In genomic region chr6:30719356-30719755, GRCh38 we compare ENCODE assay signal across 8 cellular contexts. TPM values are rescaled to one million over a fixed set of nuclear protein-coding genes. Genes with fewer than 3 reads are reported as not detected.
DNase-seq lines count a peak whose midpoint lies in the region; ATAC-seq and TF ChIP-seq lines count a peak whose summit lies in the region.

No MANE protein-coding gene starts in this region.

- no peak for TF ChIP-seq POLR2A in transverse colon (IDR thresholded peaks at IDR 0.05)

- H3K27ac Mint-ChIP-seq in activated T-cell treated with anti-CD3 and anti-CD28 coated beads, Interleukin-2, amount 50 U/mL, for 72 hours = peak overlapping the region; percentile 99
- peak overlapping the region; percentile 99 for H3K27ac Mint-ChIP-seq in activated naive CD8-positive, alpha-beta T cell

- WGBS in transverse colon (ENCODE audit: low coverage in 1 of 2), 2 donors = 29 to 30% methylated on average over 8 of the region's 8 CpGs

- peak overlapping the region; percentile 94 to 96 for H3K4me3 Mint-ChIP-seq in activated T-cell treated with anti-CD3 and anti-CD28 coated beads, Interleukin-2, amount 50 U/mL, for 72 hours
- peak overlapping the region; percentile 99 for H3K4me3 Mint-ChIP-seq in activated naive CD8-positive, alpha-beta T cell

- no peaks in the 10 kb centered on the region for H3K27me3 Mint-ChIP-seq in activated T-cell treated with anti-CD3 and anti-CD28 coated beads, Interleukin-2, amount 50 U/mL, for 72 hours (ENCODE audit: low read depth)
- no peaks in the 10 kb centered on the region for H3K27me3 Mint-ChIP-seq in activated naive CD8-positive, alpha-beta T cell

- intact Hi-C loops in transverse colon (cut with DNase I; ENCODE audit: low total_unique reads) = no loop called here

- DNase-seq in activated T-cell treated with anti-CD3 and anti-CD28 coated beads, Interleukin-2, amount 50 U/mL, for 72 hours = no peak
- DNase-seq in activated T-cell treated with anti-CD3 and anti-CD28 coated beads for 4 hours = no peak
- no peak for DNase-seq in transverse colon
- no peak for DNase-seq in NCI-H187 treated with DMSO at 0.1 percent for 48 hours (lab: John Stamatoyannopoulos, UW)
- no peak for DNase-seq in NK-92 (lab: John Stamatoyannopoulos, UW; ENCODE audit: unreplicated experiment)

- TF ChIP-seq CTCF in transverse colon (IDR thresholded peaks at IDR 0.05) = no peak

- no peaks in the 10 kb centered on the region for H3K9me3 ChIP-seq in transverse colon

- no peak for TF ChIP-seq EP300 in transverse colon (IDR thresholded peaks at IDR 0.05; ENCODE audit: low read depth)

- in situ Hi-C loops in transverse colon (cut with MboI; ENCODE audit: low pct_ligation_motif_present in 1 of 4, low pct_unique_long_range_greater_than_20kb in 1 of 4, low sequenced_read_pairs in 3 of 4) = loop anchor here in 1 of 4 donors (5.0 kb wide), 1 partner anchor 37 kb away; no protein-coding TSS in a partner anchor

- peaks cover 0 to 17% (median 9%) of the 10 kb centered on the region in 4 donors for H3K36me3 ChIP-seq in transverse colon

- H3K27ac ChIP-seq in layer of hippocampus (ENCODE audit: low read depth, low read length) (peak overlapping the region; percentile 88), transverse colon (peak overlapping the region; percentile 93 to 99 (median 98))

- no peaks in the 10 kb centered on the region for H3K9me3 Mint-ChIP-seq in activated T-cell treated with anti-CD3 and anti-CD28 coated beads, Interleukin-2, amount 50 U/mL, for 72 hours
- no peaks in the 10 kb centered on the region for H3K9me3 Mint-ChIP-seq in activated naive CD8-positive, alpha-beta T cell (ENCODE audit: low read depth)

- peaks cover 73% of the 10 kb centered on the region for H3K4me1 Mint-ChIP-seq in activated T-cell treated with anti-CD3 and anti-CD28 coated beads, Interleukin-2, amount 50 U/mL, for 72 hours (ENCODE audit: low read depth)
- peaks cover 56% of the 10 kb centered on the region for H3K4me1 Mint-ChIP-seq in activated naive CD8-positive, alpha-beta T cell (ENCODE audit: low read depth)

- H3K4me3 ChIP-seq in transverse colon = peak overlapping the region; percentile 14 to 90 (median 78)

- H3K4me1 ChIP-seq in transverse colon = peaks cover 4 to 57% (median 39%) of the 10 kb centered on the region in 4 donors

- H3K36me3 Mint-ChIP-seq in activated T-cell treated with anti-CD3 and anti-CD28 coated beads, Interleukin-2, amount 50 U/mL, for 72 hours (ENCODE audit: insufficient read depth in 2 of 2) = peaks cover 32 to 62% of the 10 kb centered on the region in 2 donors
- H3K36me3 Mint-ChIP-seq in activated naive CD8-positive, alpha-beta T cell = peaks cover 13% of the 10 kb centered on the region

- no peaks in the 10 kb centered on the region for H3K27me3 ChIP-seq in layer of hippocampus (ENCODE audit: control insufficient read depth, insufficient read depth, low read length)
- H3K27me3 ChIP-seq in transverse colon = no peaks in the 10 kb centered on the region

- ATAC-seq in activated T-cell treated with anti-CD3 and anti-CD28 coated beads, Interleukin-2, amount 50 U/mL, for 72 hours (replicated peaks in 1 of 2) = no peak
- ATAC-seq in GM21529 (IDR thresholded peaks at IDR 0.05; ENCODE audit: unreplicated experiment) = no peak

RNA-seq across cellular contexts. Expression of gene TUBB, which starts 0.8 kb away (rescaled TPM):
- 100 to 1,000 TPM; 668 to 724 TPM for total RNA-seq in activated T-cell treated with anti-CD3 and anti-CD28 coated beads, Interleukin-2, amount 50 U/mL, for 72 hours
- total RNA-seq in transverse colon = 100 to 1,000 TPM in 3 of 4 donors, 10 to 100 TPM in 1; 77.1 to 128 (median 106) TPM

RNA-seq across cellular contexts. Expression of gene MDC1, which starts 2.3 kb away (rescaled TPM):
- total RNA-seq in activated T-cell treated with anti-CD3 and anti-CD28 coated beads, Interleukin-2, amount 50 U/mL, for 72 hours = 100 to 1,000 TPM; 102 to 127 TPM
- total RNA-seq in transverse colon = 10 to 100 TPM in 2 of 4 donors, 1 to 10 TPM in 2; 3.1 to 13.5 (median 9.7) TPM

RNA-seq across cellular contexts. Expression of gene FLOT1, which starts 23.1 kb away (rescaled TPM):
- total RNA-seq in activated T-cell treated with anti-CD3 and anti-CD28 coated beads, Interleukin-2, amount 50 U/mL, for 72 hours = 100 to 1,000 TPM; 293 to 319 TPM
- 100 to 1,000 TPM; 123 to 146 (median 139) TPM for total RNA-seq in transverse colon

RNA-seq across cellular contexts. Expression of gene IER3, which starts 25.0 kb away (rescaled TPM):
- total RNA-seq in activated T-cell treated with anti-CD3 and anti-CD28 coated beads, Interleukin-2, amount 50 U/mL, for 72 hours = 100 to 1,000 TPM; 174 to 197 TPM
- 100 to 1,000 TPM in 1 of 4 donors, 10 to 100 TPM in 3; 21.1 to 100 (median 84.6) TPM for total RNA-seq in transverse colon

RNA-seq across cellular contexts. Expression of gene NRM, which starts 28.6 kb away (rescaled TPM):
- total RNA-seq in activated T-cell treated with anti-CD3 and anti-CD28 coated beads, Interleukin-2, amount 50 U/mL, for 72 hours = 10 to 100 TPM; 26.9 to 29.6 TPM
- 10 to 100 TPM in 1 of 4 donors, 1 to 10 TPM in 2, not detected in 1; 2.7 to 13.8 (median 2.7) TPM for total RNA-seq in transverse colon

Comparison
In these comparisons a context has a peak if more than half of its experiments do, and no peak if none do; other contexts are left out.
1. RNA of gene TUBB, which starts 0.8 kb away (total RNA-seq): 668 to 724 TPM in activated T-cell treated with anti-CD3 and anti-CD28 coated beads, Interleukin-2, amount 50 U/mL, for 72 hours; 77.1 to 128 TPM in transverse colon; every median in the first group is over 4 times any median in the second.
2. RNA of gene MDC1, which starts 2.3 kb away (total RNA-seq): 102 to 127 TPM in activated T-cell treated with anti-CD3 and anti-CD28 coated beads, Interleukin-2, amount 50 U/mL, for 72 hours; 3.1 to 13.5 TPM in transverse colon; every median in the first group is over 4 times any median in the second.